In the genomic region with DNA sequence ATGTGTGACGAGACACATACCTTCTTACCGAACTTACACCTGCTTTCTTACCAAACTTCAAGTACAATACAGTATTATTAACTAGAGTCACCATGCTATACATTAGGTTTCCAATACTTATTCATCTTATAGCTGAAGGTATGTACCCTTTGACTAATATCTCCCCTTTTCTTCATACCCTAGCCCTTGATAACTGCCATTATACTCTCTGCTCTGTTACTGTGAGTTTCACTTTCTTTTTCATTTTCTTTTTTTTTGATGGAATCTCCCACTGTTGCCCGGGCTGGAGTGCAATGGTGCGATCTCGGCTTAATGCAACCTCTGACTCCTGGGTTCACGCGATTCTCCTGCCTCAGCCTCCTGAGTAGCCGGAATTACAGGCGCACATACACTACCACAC, we compare ENCODE assay signal across 2 cellular contexts.
TF ChIP-seq lines count a peak whose summit lies in the region.

No MANE protein-coding gene starts in this region.

TF ChIP-seq in SK-N-SH, 30 proteins besides CTCF, POLR2A, EP300 and RAD21 (continued from another document):
- TF ChIP-seq, protein P1, sequence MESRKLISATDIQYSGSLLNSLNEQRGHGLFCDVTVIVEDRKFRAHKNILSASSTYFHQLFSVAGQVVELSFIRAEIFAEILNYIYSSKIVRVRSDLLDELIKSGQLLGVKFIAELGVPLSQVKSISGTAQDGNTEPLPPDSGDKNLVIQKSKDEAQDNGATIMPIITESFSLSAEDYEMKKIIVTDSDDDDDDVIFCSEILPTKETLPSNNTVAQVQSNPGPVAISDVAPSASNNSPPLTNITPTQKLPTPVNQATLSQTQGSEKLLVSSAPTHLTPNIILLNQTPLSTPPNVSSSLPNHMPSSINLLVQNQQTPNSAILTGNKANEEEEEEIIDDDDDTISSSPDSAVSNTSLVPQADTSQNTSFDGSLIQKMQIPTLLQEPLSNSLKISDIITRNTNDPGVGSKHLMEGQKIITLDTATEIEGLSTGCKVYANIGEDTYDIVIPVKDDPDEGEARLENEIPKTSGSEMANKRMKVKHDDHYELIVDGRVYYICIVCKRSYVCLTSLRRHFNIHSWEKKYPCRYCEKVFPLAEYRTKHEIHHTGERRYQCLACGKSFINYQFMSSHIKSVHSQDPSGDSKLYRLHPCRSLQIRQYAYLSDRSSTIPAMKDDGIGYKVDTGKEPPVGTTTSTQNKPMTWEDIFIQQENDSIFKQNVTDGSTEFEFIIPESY (IDR thresholded peaks at IDR 0.05; ENCODE audit: borderline replicate concordance, low read depth): no peak
- TF ChIP-seq, protein P2, sequence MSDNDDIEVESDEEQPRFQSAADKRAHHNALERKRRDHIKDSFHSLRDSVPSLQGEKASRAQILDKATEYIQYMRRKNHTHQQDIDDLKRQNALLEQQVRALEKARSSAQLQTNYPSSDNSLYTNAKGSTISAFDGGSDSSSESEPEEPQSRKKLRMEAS (IDR thresholded peaks at IDR 0.05; ENCODE audit: low read depth): no peak
- TF ChIP-seq TEAD4 (IDR thresholded peaks at IDR 0.05; ENCODE audit: borderline replicate concordance, insufficient read depth): no peak
- TF ChIP-seq RCOR1 (IDR thresholded peaks at IDR 0.05; ENCODE audit: low read length): no peak
- no peak for TF ChIP-seq POLR2AphosphoS5 (IDR thresholded peaks at IDR 0.05; ENCODE audit: low read depth, low read length)
- TF ChIP-seq FOXM1 (IDR thresholded peaks at IDR 0.05; ENCODE audit: low read depth): no peak
- TF ChIP-seq FOXJ3 (CRISPR knock-in tag; IDR thresholded peaks at IDR 0.05): no peak
TF ChIP-seq in SK-N-SH: peak in this region for 0.

TF ChIP-seq in SK-N-SH treated with all-trans-retinoic acid at 6 μM for 48 hours, 23 proteins besides CTCF, POLR2A, EP300 and RAD21 (continued from another document):
- TF ChIP-seq ESRRG (CRISPR knock-in tag; IDR thresholded peaks at IDR 0.05) (no peak), ZC3H10 (CRISPR knock-in tag; IDR thresholded peaks at IDR 0.05) (no peak), ZNF8 (CRISPR knock-in tag; IDR thresholded peaks at IDR 0.05) (no peak), TOX (CRISPR knock-in tag; IDR thresholded peaks at IDR 0.05; ENCODE audit: borderline replicate concordance) (no peak)
- TF ChIP-seq, protein P3, sequence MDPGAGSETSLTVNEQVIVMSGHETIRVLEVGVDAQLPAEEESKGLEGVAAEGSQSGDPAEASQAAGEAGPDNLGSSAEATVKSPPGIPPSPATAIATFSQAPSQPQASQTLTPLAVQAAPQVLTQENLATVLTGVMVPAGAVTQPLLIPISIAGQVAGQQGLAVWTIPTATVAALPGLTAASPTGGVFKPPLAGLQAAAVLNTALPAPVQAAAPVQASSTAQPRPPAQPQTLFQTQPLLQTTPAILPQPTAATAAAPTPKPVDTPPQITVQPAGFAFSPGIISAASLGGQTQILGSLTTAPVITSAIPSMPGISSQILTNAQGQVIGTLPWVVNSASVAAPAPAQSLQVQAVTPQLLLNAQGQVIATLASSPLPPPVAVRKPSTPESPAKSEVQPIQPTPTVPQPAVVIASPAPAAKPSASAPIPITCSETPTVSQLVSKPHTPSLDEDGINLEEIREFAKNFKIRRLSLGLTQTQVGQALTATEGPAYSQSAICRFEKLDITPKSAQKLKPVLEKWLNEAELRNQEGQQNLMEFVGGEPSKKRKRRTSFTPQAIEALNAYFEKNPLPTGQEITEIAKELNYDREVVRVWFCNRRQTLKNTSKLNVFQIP (CRISPR knock-in tag; IDR thresholded peaks at IDR 0.05; ENCODE audit: borderline replicate concordance, low read depth): no peak
- TF ChIP-seq, protein P4, sequence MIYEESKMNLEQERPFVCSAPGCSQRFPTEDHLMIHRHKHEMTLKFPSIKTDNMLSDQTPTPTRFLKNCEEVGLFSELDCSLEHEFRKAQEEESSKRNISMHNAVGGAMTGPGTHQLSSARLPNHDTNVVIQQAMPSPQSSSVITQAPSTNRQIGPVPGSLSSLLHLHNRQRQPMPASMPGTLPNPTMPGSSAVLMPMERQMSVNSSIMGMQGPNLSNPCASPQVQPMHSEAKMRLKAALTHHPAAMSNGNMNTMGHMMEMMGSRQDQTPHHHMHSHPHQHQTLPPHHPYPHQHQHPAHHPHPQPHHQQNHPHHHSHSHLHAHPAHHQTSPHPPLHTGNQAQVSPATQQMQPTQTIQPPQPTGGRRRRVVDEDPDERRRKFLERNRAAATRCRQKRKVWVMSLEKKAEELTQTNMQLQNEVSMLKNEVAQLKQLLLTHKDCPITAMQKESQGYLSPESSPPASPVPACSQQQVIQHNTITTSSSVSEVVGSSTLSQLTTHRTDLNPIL (CRISPR knock-in tag; IDR thresholded peaks at IDR 0.05; ENCODE audit: low read depth): no peak
